14 cellular contexts compared by ENCODE assay signal in the genomic region with DNA sequence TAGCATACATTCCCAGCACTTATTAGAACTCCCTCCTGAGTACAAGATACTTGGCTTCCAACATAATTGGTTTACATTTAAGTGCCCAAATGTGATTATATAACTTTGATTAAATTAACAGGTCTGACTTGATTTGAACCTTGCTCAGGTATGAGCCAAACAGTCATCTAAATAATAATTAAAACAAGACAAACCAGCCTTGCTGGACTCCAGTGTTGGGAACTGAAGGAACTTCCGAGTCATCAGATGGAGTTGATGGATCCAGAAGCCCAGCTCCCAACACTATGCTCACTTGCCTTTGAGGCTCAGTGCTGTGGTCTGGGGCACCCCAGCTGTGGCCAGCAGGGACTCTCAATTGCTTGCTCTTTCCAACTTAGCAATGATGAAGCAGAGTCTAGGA.
A peak's percentile ranks its signal among the peaks of the same experiment; 100 is the strongest.
DNase-seq lines count a peak whose midpoint lies in the region; ATAC-seq and TF ChIP-seq lines count a peak whose summit lies in the region.
"Had no signal": no experiment of that assay in that cellular context is flagged by ENCODE, and none has a peak within 500 bp of the region (broad histone marks: within the 10 kb centered on the region; RNA-seq: fewer than 3 reads in every experiment).

No MANE protein-coding gene starts in this region.

- intact Hi-C loops in posterior vena cava (cut with DNase I) (no loop called here), ascending aorta (cut with DNase I) (no loop called here)

- H2BK120ac ChIP-seq in trophoblast cell (ENCODE audit: insufficient read depth, low read length, poor library complexity), result no peak overlapping the region

- 61 to 67% methylated on average over 1 of the region's 1 CpG for WGBS in esophagus, 2 donors
- WGBS in trophoblast cell (ENCODE audit: extremely low coverage, insufficient coverage, insufficient read length), result no CpG with 5 or more reads among the region's 1 CpG

- H3K79me2 ChIP-seq in trophoblast cell (ENCODE audit: control insufficient read depth, insufficient read depth, low read length, poor library complexity), result no peaks in the 10 kb centered on the region

- no peak overlapping the region for H2AFZ ChIP-seq in trophoblast cell (ENCODE audit: insufficient read depth, low read length, poor library complexity)

- no peak overlapping the region for H4K8ac ChIP-seq in trophoblast cell (ENCODE audit: low read depth, low read length)

- TF ChIP-seq CTCF in ascending aorta (IDR thresholded peaks at IDR 0.05), result no peak

- H2AK5ac ChIP-seq in trophoblast cell (ENCODE audit: low read length), result no peak overlapping the region

- DNase-seq in NCI-H82 (lab: John Stamatoyannopoulos, UW) (peak; percentile 79), SK-N-DZ (ENCODE audit: low spot score) (peak; percentile 14), trophoblast cell (no peak), NCI-H2081 treated with DMSO at 0.1 percent for 48 hours (lab: John Stamatoyannopoulos, UW) (no peak), posterior vena cava (ENCODE audit: low spot score) (no peak), ascending aorta (ENCODE audit: low spot score in 2 of 2) (no peak)
- DNase-seq: 8988T; AML-193; Caco-2; CD8-positive, alpha-beta memory T cell; H7 had no signal

- H3K4me3 ChIP-seq in esophagus (ENCODE audit: low read depth in 1 of 2, low read length in 2 of 2) (no peak overlapping the region), trophoblast cell (ENCODE audit: low read depth, low read length) (no peak overlapping the region), ascending aorta (no peak overlapping the region)
- H3K4me3 ChIP-seq: BLaER1 had no signal

- no peak for ATAC-seq in HG03521 (IDR thresholded peaks at IDR 0.05; ENCODE audit: unreplicated experiment)

- no peak overlapping the region for H3K23ac ChIP-seq in trophoblast cell (ENCODE audit: low read length)

- peak overlapping the region; percentile 75 for H3K27ac ChIP-seq in esophagus (ENCODE audit: low read depth in 2 of 2, low read length in 1 of 2)
- no peak overlapping the region for H3K27ac ChIP-seq in trophoblast cell (ENCODE audit: low read depth, low read length)
- H3K27ac ChIP-seq in ascending aorta, result no peak overlapping the region
- H3K27ac ChIP-seq: BLaER1 had no signal

- peaks cover 0 to 11% of the 10 kb centered on the region in 2 donors for H3K4me1 ChIP-seq in esophagus (ENCODE audit: control insufficient read depth in 2 of 2, insufficient read depth in 2 of 2, low read length in 1 of 2)
- peaks cover 3 to 4% of the 10 kb centered on the region in 2 experiments for H3K4me1 ChIP-seq in trophoblast cell (ENCODE audit: control insufficient read depth in 1 of 2, insufficient read depth in 2 of 2, low read length in 2 of 2)
- H3K4me1 ChIP-seq in ascending aorta, result no peaks in the 10 kb centered on the region
- H3K4me1 ChIP-seq: BLaER1 had no signal

- H3K14ac ChIP-seq in trophoblast cell (ENCODE audit: low read length), result no peak overlapping the region

- H3K9me3 ChIP-seq in esophagus (ENCODE audit: control insufficient read depth in 2 of 2, insufficient read depth in 1 of 2, low read depth in 1 of 2, low read length in 1 of 2) (no peaks in the 10 kb centered on the region), trophoblast cell (ENCODE audit: insufficient read depth, low read depth, low read length) (no peaks in the 10 kb centered on the region), ascending aorta (no peaks in the 10 kb centered on the region)

- H2BK5ac ChIP-seq in trophoblast cell (ENCODE audit: low read depth, low read length, poor library complexity), result no peak overlapping the region

- no peak overlapping the region for H4K12ac ChIP-seq in trophoblast cell (ENCODE audit: low read depth, low read length)

- no peaks in the 10 kb centered on the region for H3K36me3 ChIP-seq in esophagus (ENCODE audit: control insufficient read depth in 2 of 2, insufficient read depth in 2 of 2, low read length in 1 of 2)
- H3K36me3 ChIP-seq in trophoblast cell (ENCODE audit: control insufficient read depth in 1 of 2, insufficient read depth in 2 of 2, low read length in 2 of 2), result no peaks in the 10 kb centered on the region
- H3K36me3 ChIP-seq in ascending aorta, result no peaks in the 10 kb centered on the region
- H3K36me3 ChIP-seq: BLaER1 had no signal

- H3K18ac ChIP-seq in trophoblast cell (ENCODE audit: low read length), result no peak overlapping the region

- H3K79me1 ChIP-seq in trophoblast cell (ENCODE audit: low read length), result no peaks in the 10 kb centered on the region

- peak overlapping the region; percentile 1 for H4K91ac ChIP-seq in trophoblast cell (ENCODE audit: low read depth, low read length)

- no peaks in the 10 kb centered on the region for H3K27me3 ChIP-seq in esophagus (ENCODE audit: control insufficient read depth in 1 of 2, insufficient read depth in 2 of 2, low read length in 2 of 2)
- H3K27me3 ChIP-seq in trophoblast cell (ENCODE audit: insufficient read depth, low read length), result no peaks in the 10 kb centered on the region
- H3K27me3 ChIP-seq in ascending aorta, result no peaks in the 10 kb centered on the region
- H3K27me3 ChIP-seq: BLaER1 had no signal

- no peak overlapping the region for H2BK12ac ChIP-seq in trophoblast cell (ENCODE audit: low read length)

- H3K9ac ChIP-seq in trophoblast cell (ENCODE audit: low read length), result no peak overlapping the region
- H3K9ac ChIP-seq: BLaER1 had no signal

- H3K4me2 ChIP-seq in trophoblast cell (ENCODE audit: low read length), result no peak overlapping the region
- H3K4me2 ChIP-seq: BLaER1 had no signal

- H3K4ac ChIP-seq in trophoblast cell (ENCODE audit: low read depth, low read length), result no peak overlapping the region

Comparison
In these comparisons a context has a peak if more than half of its experiments do, and no peak if none do; other contexts are left out.
1. DNase-seq: peak in NCI-H82 (single experiment) and SK-N-DZ (single experiment); none in trophoblast cell (0 of 2), NCI-H2081 treated with DMSO at 0.1 percent for 48 hours (single experiment), posterior vena cava (single experiment) and ascending aorta (0 of 2).
2. H3K27ac ChIP-seq: peak in esophagus (2 of 2); none in trophoblast cell (single experiment) and ascending aorta (0 of 2).